Comparison of ENCODE assay signal across 8 cellular contexts in genomic region chr16:2858245-2859025, GRCh38. TPM values are rescaled to one million over a fixed set of nuclear protein-coding genes. Genes with fewer than 3 reads are reported as not detected.
DNase-seq lines count a peak whose midpoint lies in the region; ATAC-seq and TF ChIP-seq lines count a peak whose summit lies in the region.
"Had no signal": no experiment of that assay in that cellular context is flagged by ENCODE, and none has a peak within 500 bp of the region (broad histone marks: within the 10 kb centered on the region; RNA-seq: fewer than 3 reads in every experiment).

No MANE protein-coding gene starts in this region.

- RAD21 ChIA-PET in HCT116 (lab: Charles Lee; ENCODE audit: low non-redundant PET in 1 of 2, low total read pairs in 2 of 2, uncharacterized antibody in 2 of 2, unreplicated experiment in 2 of 2): interaction anchor here (0.6 to 0.7 kb wide), 2 partner anchors 10 to 16 kb away, joined by 3 read pairs; no protein-coding TSS in a partner anchor

- BruUV-seq in HCT116 (replicated peaks; lab: Mats Ljungman, UMichigan): no TSS peak

- peak overlapping the region; percentile 68 for H3K9ac ChIP-seq in HCT116 (ENCODE audit: low read length)
- peak overlapping the region in 1 of 2 donors; percentile 58 for H3K9ac ChIP-seq in mucosa of rectum (ENCODE audit: low read depth in 1 of 2, low read length in 2 of 2)

- no peak for TF ChIP-seq POLR2A in HCT116 (IDR thresholded peaks at IDR 0.05; ENCODE audit: borderline replicate concordance, extremely low read depth, insufficient read depth, insufficient read length)

- H4K20me1 ChIP-seq in HCT116 (ENCODE audit: insufficient read depth): no peaks in the 10 kb centered on the region

- peak overlapping the region; percentile 52 to 69 for H3K4me3 ChIP-seq in HCT116 (replicated peaks in 1 of 2; ENCODE audit: low read depth in 1 of 2, low read length in 2 of 2)
- peak overlapping the region; percentile 28 for H3K4me3 ChIP-seq in RWPE2 (ENCODE audit: severe bottlenecking)
- peak overlapping the region; percentile 44 to 55 for H3K4me3 ChIP-seq in mucosa of rectum (ENCODE audit: low read length in 2 of 2)

- H3K4me1 ChIP-seq in HCT116 (ENCODE audit: control insufficient read depth in 1 of 2, insufficient read depth in 2 of 2, low read length in 2 of 2) (peaks cover 18 to 52% of the 10 kb centered on the region in 2 experiments), RWPE2 (ENCODE audit: insufficient read depth, poor library complexity, severe bottlenecking) (peaks cover 9% of the 10 kb centered on the region), mucosa of rectum (ENCODE audit: control insufficient read depth in 2 of 2, insufficient read depth in 2 of 2, low read length in 2 of 2) (peaks cover 11 to 19% of the 10 kb centered on the region in 2 donors)

- peak; percentile 83 for ATAC-seq in HCT116
- ATAC-seq in RWPE2 (ENCODE audit: low read depth): peak; percentile 59
- no peak for ATAC-seq in GM18519 (IDR thresholded peaks at IDR 0.05; ENCODE audit: low FRiP score, unreplicated experiment)
- ATAC-seq in HG03460 (IDR thresholded peaks at IDR 0.05; ENCODE audit: unreplicated experiment): no peak

- H3K79me2 ChIP-seq in HCT116 (ENCODE audit: insufficient read depth, low read length): no peaks in the 10 kb centered on the region; the same call in 1 of the 2 replicates

- TF ChIP-seq CTCF in HCT116 (IDR thresholded peaks at IDR 0.05 in 2 of 3, conservative IDR thresholded peaks at IDR 0.05 in 1 of 3; ENCODE audit: borderline replicate concordance in 1 of 3, insufficient read depth in 1 of 3, low read depth in 2 of 3, low read length in 2 of 3): no peak; a peak in 3 of 6 replicates
- TF ChIP-seq CTCF in RWPE2 (IDR thresholded peaks at IDR 0.05; ENCODE audit: poor library complexity, severe bottlenecking): peak; percentile 27

- H3K9me2 ChIP-seq in HCT116 (ENCODE audit: insufficient read depth): no peaks in the 10 kb centered on the region

- peaks cover 0 to 6% of the 10 kb centered on the region in 2 experiments; a peak in 2 of 4 replicates for H3K9me3 ChIP-seq in HCT116 (ENCODE audit: control insufficient read depth in 1 of 2, insufficient read depth in 1 of 2, low read depth in 1 of 2, low read length in 2 of 2)
- peaks cover 5% of the 10 kb centered on the region for H3K9me3 ChIP-seq in RWPE2 (ENCODE audit: severe bottlenecking)
- H3K9me3 ChIP-seq in mucosa of rectum (ENCODE audit: control insufficient read depth in 2 of 2, low read length in 2 of 2): no peaks in the 10 kb centered on the region

- peak overlapping the region; percentile 99 for H3K4me2 ChIP-seq in HCT116 (ENCODE audit: low read length)

- no peak; the same call in 1 of the 2 replicates for TF ChIP-seq RAD21 in HCT116 (IDR thresholded peaks at IDR 0.05; ENCODE audit: low read depth)

- H3K27ac ChIP-seq in HCT116 (ENCODE audit: low read depth, low read length) (peak overlapping the region; percentile 89), RWPE2 (ENCODE audit: poor library complexity, severe bottlenecking) (peak overlapping the region; percentile 67), mucosa of rectum (ENCODE audit: low read depth in 2 of 2, low read length in 2 of 2) (peak overlapping the region; percentile 23 to 57)

- DNase-seq in HCT116 (ENCODE audit: low read depth, low spot score) (peak; percentile 85), RWPE2 (ENCODE audit: low spot score) (peak; percentile 82), GM03348 (ENCODE audit: low spot score) (no peak)
- DNase-seq: activated CD4-positive, alpha-beta T cell treated with anti-CD3 and anti-CD28 coated beads, Interleukin-2, amount 10 ng/mL, durations not matched to agents 24 days and 14 days had no signal

- no peaks in the 10 kb centered on the region for H3K27me3 ChIP-seq in HCT116 (ENCODE audit: insufficient read depth, low read length)
- H3K27me3 ChIP-seq in RWPE2 (ENCODE audit: insufficient read depth, poor library complexity, severe bottlenecking): no peaks in the 10 kb centered on the region
- H3K27me3 ChIP-seq in mucosa of rectum (ENCODE audit: control insufficient read depth in 2 of 2, insufficient read depth in 2 of 2, low read length in 2 of 2): peaks cover 0 to 3% of the 10 kb centered on the region in 2 donors

- CTCF ChIA-PET in HCT116 (lab: Charles Lee): interaction anchor here (0.7 to 3.5 kb wide), 7 partner anchors 10 to 106 kb away, joined by 3 to 12 read pairs (median 3); partner anchors contain the start of gene FLYWCH2

- intact Hi-C loops in HCT116 (cut with micrococcal nuclease): no loop called here

- H3K36me3 ChIP-seq in HCT116 (ENCODE audit: control insufficient read depth in 1 of 2, insufficient read depth in 2 of 2, low read length in 2 of 2): peaks cover 0 to 7% of the 10 kb centered on the region in 2 experiments; a peak in 1 of 4 replicates
- H3K36me3 ChIP-seq in RWPE2 (ENCODE audit: low read depth): peaks cover 6% of the 10 kb centered on the region; the same call in 1 of the 2 replicates
- H3K36me3 ChIP-seq in mucosa of rectum (ENCODE audit: control insufficient read depth in 2 of 2, insufficient read depth in 2 of 2, low read length in 2 of 2): no peaks in the 10 kb centered on the region

- no peak overlapping the region for H2AFZ ChIP-seq in HCT116 (ENCODE audit: low read depth, low read length, poor library complexity, severe bottlenecking)

- POLR2A ChIA-PET in HCT116 (lab: Charles Lee): interaction anchor here (0.5 to 1.3 kb wide), 3 partner anchors 24 to 390 kb away, joined by 3 to 5 read pairs (median 5); partner anchors contain the start of gene FLYWCH2

TF ChIP-seq in HCT116, 20 proteins besides CTCF, POLR2A, EP300 and RAD21:
- TF ChIP-seq SP1 (IDR thresholded peaks at IDR 0.05; ENCODE audit: low read depth): peak; percentile 80
- TF ChIP-seq TCF7L2 (IDR thresholded peaks at IDR 0.05; ENCODE audit: borderline replicate concordance, extremely low read depth, insufficient read depth, insufficient read length): no peak
- TF ChIP-seq ZBTB33 (IDR thresholded peaks at IDR 0.05; ENCODE audit: extremely low read depth, insufficient replicate concordance, low read length): peak; percentile 75
- TF ChIP-seq POLR2AphosphoS5 (IDR thresholded peaks at IDR 0.05; ENCODE audit: low read depth, low read length): peak; percentile 70
- TF ChIP-seq SIN3A (IDR thresholded peaks at IDR 0.05; ENCODE audit: low read depth): peak; percentile 86; the same call in 1 of the 2 replicates
- peak; percentile 17; the same call in 1 of the 2 replicates for TF ChIP-seq CBX3 (IDR thresholded peaks at IDR 0.05; ENCODE audit: low read depth)
- TF ChIP-seq YY1 (IDR thresholded peaks at IDR 0.05; ENCODE audit: extremely low read depth, insufficient replicate concordance, low read depth, low read length): no peak

RNA-seq across cellular contexts. Expression of gene PRSS22, which starts 0.5 kb away (rescaled TPM):
- total RNA-seq in HCT116 (2021; ENCODE audit: unreplicated experiment): 20.2 TPM
- polyA plus RNA-seq in HCT116 (2012): 20.5 and 27.7 TPM in 2 replicates
- total RNA-seq: activated CD4-positive, alpha-beta T cell treated with anti-CD3 and anti-CD28 coated beads, Interleukin-2, amount 10 ng/mL, durations not matched to agents 24 days and 14 days; glomerular endothelial cell had no signal

RNA-seq across cellular contexts. Expression of gene FLYWCH2, which starts 24.6 kb away (rescaled TPM):
- total RNA-seq in HCT116 (2021; ENCODE audit: unreplicated experiment): 33.7 TPM
- polyA plus RNA-seq in HCT116 (2012): 43.1 and 43.8 TPM in 2 replicates

RNA-seq across cellular contexts. Expression of gene ZG16B, which starts 28.3 kb away (rescaled TPM):
- total RNA-seq in HCT116 (2021; ENCODE audit: unreplicated experiment): 2.3 TPM
- 1.4 and 2.3 TPM in 2 replicates for polyA plus RNA-seq in HCT116 (2012)

RNA-seq across cellular contexts. Expression of gene PRSS21, which starts 41.4 kb away (rescaled TPM):
- 0.39 TPM for total RNA-seq in HCT116 (2021; ENCODE audit: unreplicated experiment)
- polyA plus RNA-seq in HCT116 (2012): not detected in 2 replicates
- total RNA-seq: glomerular endothelial cell had no signal

RNA-seq across cellular contexts. Expression of gene FLYWCH1, which starts 53.3 kb away (rescaled TPM):
- total RNA-seq in HCT116 (2021; ENCODE audit: unreplicated experiment): 66.6 TPM
- 55.1 and 64.5 TPM in 2 replicates for polyA plus RNA-seq in HCT116 (2012)

Comparison
In these comparisons a context has a peak if more than half of its experiments do, and no peak if none do; other contexts are left out.
1. ATAC-seq: peak in HCT116 (single experiment) and RWPE2 (single experiment); none in GM18519 (single experiment) and HG03460 (single experiment).
2. Peak in every context shown above with its lines, with median percentiles within 50 percentile points of each other: H3K27ac ChIP-seq and H3K4me3 ChIP-seq.